ENCODE assay signal across 25 cellular contexts in genomic region chr12:89829434-89829975, GRCh38.
"Had no signal": no experiment of that assay in that cellular context is flagged by ENCODE, and none has a peak within 500 bp of the region (broad histone marks: within the 10 kb centered on the region; RNA-seq: fewer than 3 reads in every experiment).

No MANE protein-coding gene starts in this region.

- H3K27ac Mint-ChIP-seq: activated naive CD8-positive, alpha-beta T cell treated with anti-CD3 and anti-CD28 coated beads for 36 hours; progenitor cell of endocrine pancreas; T-helper 1 cell treated with Interleukin-12 subunit alpha and Interleukin-12 subunit beta and Interleukin-4 antibody, amounts not matched to agents 30 μg/mL and 1 μg/mL, for 36 hours had no signal

- H3K27ac ChIP-seq: coronary artery, esophagus squamous epithelium, gastroesophageal sphincter, stomach, testis, upper lobe of left lung had no signal

- H3K9me3 Mint-ChIP-seq: activated naive CD8-positive, alpha-beta T cell treated with anti-CD3 and anti-CD28 coated beads for 36 hours; T-helper 1 cell treated with Interleukin-12 subunit alpha and Interleukin-12 subunit beta and Interleukin-4 antibody, amounts not matched to agents 30 μg/mL and 1 μg/mL, for 36 hours had no signal

- FAIRE-seq: bronchial epithelial cell had no signal

- DNase-seq: activated CD4-positive, alpha-beta T cell treated with anti-CD3 and anti-CD28 coated beads for 4 hours; activated CD4-positive, alpha-beta T cell treated with anti-CD3 and anti-CD28 coated beads, Interleukin-2, amount 50 U/mL, for 48 hours; activated CD4-positive, CD25-positive, alpha-beta regulatory T cell; activated naive CD4-positive, alpha-beta T cell treated with Interleukin-2 at 50 U/mL for 16 hours; activated naive CD8-positive, alpha-beta T cell treated with anti-CD3 and anti-CD28 coated beads for 36 hours; activated T-cell treated with anti-CD3 and anti-CD28 coated beads, Interleukin-2, amount 50 U/mL, for 48 hours; amniotic stem cell; cerebellar nuclear complex; esophagus squamous epithelium; head of caudate nucleus; hypothalamus; left ventricle myocardium superior; mammary epithelial cell; mucosa of descending colon; retina; stimulated activated CD4-positive, alpha-beta T cell treated with anti-CD3 and anti-CD28 coated beads, Interleukin-12 subunit alpha, Interleukin-12 subunit beta, amount 100 ng/mL, for 4 hours; stimulated activated CD4-positive, alpha-beta T cell treated with anti-CD3 and anti-CD28 coated beads, Interleukin-4, amount 100 ng/mL, for 4 hours; stomach; testis; upper lobe of left lung had no signal

- H3K4me3 Mint-ChIP-seq: activated naive CD8-positive, alpha-beta T cell treated with anti-CD3 and anti-CD28 coated beads for 36 hours; T-helper 1 cell treated with Interleukin-12 subunit alpha and Interleukin-12 subunit beta and Interleukin-4 antibody, amounts not matched to agents 30 μg/mL and 1 μg/mL, for 36 hours had no signal

- H3K36me3 Mint-ChIP-seq: activated naive CD8-positive, alpha-beta T cell treated with anti-CD3 and anti-CD28 coated beads for 36 hours had no signal

- H3K4me3 ChIP-seq: coronary artery, esophagus squamous epithelium, gastroesophageal sphincter, mucosa of descending colon, stomach, testis, upper lobe of left lung had no signal

- H3K9me3 ChIP-seq: esophagus squamous epithelium, gastroesophageal sphincter, mucosa of descending colon, stomach, testis, upper lobe of left lung had no signal

- H3K27me3 Mint-ChIP-seq: activated naive CD8-positive, alpha-beta T cell treated with anti-CD3 and anti-CD28 coated beads for 36 hours; progenitor cell of endocrine pancreas had no signal

- H3K36me3 ChIP-seq: esophagus squamous epithelium, gastroesophageal sphincter, stomach, upper lobe of left lung had no signal

- ATAC-seq: gastroesophageal sphincter, left ventricle myocardium superior, mucosa of descending colon had no signal

- H3K4me1 ChIP-seq: esophagus squamous epithelium, gastroesophageal sphincter, stomach, testis, upper lobe of left lung had no signal
